ENCODE assay signal across 13 cellular contexts in the genomic region with DNA sequence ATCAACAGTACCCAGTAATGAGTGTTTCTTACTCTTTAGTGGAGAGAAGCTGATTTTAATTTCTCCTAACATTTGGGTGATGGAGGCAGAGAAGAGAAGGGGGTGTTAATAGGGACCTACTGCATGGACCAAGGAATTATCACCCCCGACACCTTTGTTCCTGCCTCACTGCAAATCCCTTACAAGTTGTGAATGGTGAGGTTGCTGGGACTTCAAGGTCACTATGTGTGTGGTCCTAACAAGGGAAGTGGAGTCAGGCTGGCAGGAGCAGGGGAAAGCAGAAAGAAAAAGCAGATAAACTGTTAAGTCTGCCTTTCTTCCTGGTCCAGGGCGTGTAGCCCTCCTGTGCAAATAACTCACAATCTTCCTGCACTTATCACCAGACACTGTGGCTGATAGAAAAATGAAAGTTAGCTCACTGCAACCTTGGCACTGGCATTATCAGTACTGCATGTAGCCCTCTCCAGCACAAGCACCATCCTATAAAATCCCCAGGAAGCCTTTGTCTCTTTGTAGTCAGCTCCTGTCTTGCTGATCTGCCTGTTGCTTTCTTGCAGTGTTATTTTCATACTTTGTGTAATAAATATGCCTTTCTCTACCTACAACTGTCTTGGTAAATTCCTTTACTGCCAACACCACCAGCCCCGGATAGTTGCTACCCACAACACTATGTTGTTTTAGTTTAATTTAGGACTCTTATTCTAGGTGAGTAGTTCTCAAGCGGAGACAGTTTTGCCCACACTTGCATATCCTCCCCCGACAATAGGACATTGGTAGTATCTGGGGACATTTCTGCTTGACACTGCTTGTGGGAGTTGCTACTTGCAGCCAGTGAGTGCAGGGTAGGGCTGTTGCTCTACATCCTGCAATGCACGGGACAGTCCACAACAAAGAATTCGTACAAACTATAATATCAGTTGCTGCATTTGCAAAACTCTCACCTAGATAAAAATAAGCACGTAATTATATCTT.
DNase-seq lines count a peak whose midpoint lies in the region; ATAC-seq and TF ChIP-seq lines count a peak whose summit lies in the region.
"Had no signal": no experiment of that assay in that cellular context is flagged by ENCODE, and none has a peak within 500 bp of the region (broad histone marks: within the 10 kb centered on the region; RNA-seq: fewer than 3 reads in every experiment).

No MANE protein-coding gene starts in this region.

- H3K27me3 ChIP-seq in A673 (replicated peaks; ENCODE audit: insufficient read depth, low read depth, low read length, poor library complexity) = no peaks in the 10 kb centered on the region
- H3K27me3 ChIP-seq in heart left ventricle = no peaks in the 10 kb centered on the region
- H3K27me3 ChIP-seq in thyroid gland = no peaks in the 10 kb centered on the region

- CTCF ChIA-PET in A673 (lab: Charles Lee) = no interaction called here
- CTCF ChIA-PET in RWPE1 (lab: Yijun Ruan, JAX) = interaction anchor here (1.1 kb wide), 1 partner anchor 914 kb away, joined by 4 read pairs; no protein-coding TSS in a partner anchor

- no peak overlapping the region for H3K27ac ChIP-seq in A673 (ENCODE audit: low read depth, low read length, poor library complexity, severe bottlenecking)
- peak overlapping the region; percentile 67; the same call in 1 of the 2 replicates for H3K27ac ChIP-seq in RWPE1
- peak overlapping the region in 11 of 12 donors; percentile 9 to 71 (median 52) for H3K27ac ChIP-seq in heart left ventricle
- H3K27ac ChIP-seq in thyroid gland = peak overlapping the region in 1 of 3 donors; percentile 53

- H3K4me3 Mint-ChIP-seq in nephron progenitor cell = no peak overlapping the region
- H3K4me3 Mint-ChIP-seq: central memory CD8-positive, alpha-beta T cell; IgD-negative memory B cell had no signal

- BruUV-seq in A673 (replicated peaks; lab: Mats Ljungman, UMichigan) = no TSS peak

- intact Hi-C loops in A673 (cut with micrococcal nuclease; ENCODE audit: unreplicated experiment) = loop anchor here (5.0 kb wide), 1 partner anchor 50 kb away; no protein-coding TSS in a partner anchor
- intact Hi-C loops in heart left ventricle (cut with DNase I) = loop anchor here in 2 of 10 donors (10.0 kb wide), 1 partner anchor 112 kb away; no protein-coding TSS in a partner anchor
- intact Hi-C loops in thyroid gland (cut with DNase I) = no loop called here

- TF ChIP-seq POLR2A in heart left ventricle (IDR thresholded peaks at IDR 0.05) (no peak), thyroid gland (IDR thresholded peaks at IDR 0.05) (no peak)

- no peaks in the 10 kb centered on the region for H3K27me3 Mint-ChIP-seq in nephron progenitor cell (ENCODE audit: low read depth, poor library complexity)
- H3K27me3 Mint-ChIP-seq: central memory CD8-positive, alpha-beta T cell; IgD-negative memory B cell had no signal

- 27 to 37% (median 31%) methylated on average over 8 of the region's 8 CpGs for WGBS in heart left ventricle, 4 donors
- 75 to 79% methylated on average over 8 of the region's 8 CpGs for WGBS in thyroid gland, 2 donors

- peaks cover 24% of the 10 kb centered on the region for H3K36me3 Mint-ChIP-seq in nephron progenitor cell (ENCODE audit: low read depth)
- H3K36me3 Mint-ChIP-seq: IgD-negative memory B cell had no signal

- POLR2A ChIA-PET in A673 (lab: Charles Lee; ENCODE audit: low non-redundant PET) (no interaction called here), RWPE1 (lab: Yijun Ruan, JAX; ENCODE audit: low non-redundant PET) (no interaction called here)

- H3K9me3 Mint-ChIP-seq in nephron progenitor cell = peaks cover 17% of the 10 kb centered on the region
- H3K9me3 Mint-ChIP-seq: central memory CD8-positive, alpha-beta T cell; IgD-negative memory B cell had no signal

- H3K9me3 ChIP-seq in A673 (ENCODE audit: low read depth, low read length, poor library complexity, severe bottlenecking) (no peaks in the 10 kb centered on the region), heart left ventricle (no peaks in the 10 kb centered on the region), thyroid gland (no peaks in the 10 kb centered on the region)

- H3K4me1 Mint-ChIP-seq in nephron progenitor cell = peaks cover 25% of the 10 kb centered on the region
- H3K4me1 Mint-ChIP-seq: central memory CD8-positive, alpha-beta T cell had no signal

- ATAC-seq in heart left ventricle = peak; percentile 73 to 83 (median 76)

- H3K27ac Mint-ChIP-seq in nephron progenitor cell = peak overlapping the region; percentile 82
- H3K27ac Mint-ChIP-seq: IgD-negative memory B cell had no signal

- DNase-seq in A673 (ENCODE audit: low spot score) = peak; percentile 55
- no peak for DNase-seq in RWPE1 (ENCODE audit: low spot score)
- DNase-seq in heart left ventricle = peak in 1 of 5 donors; percentile 40
- no peak for DNase-seq in nephron progenitor cell
- DNase-seq in NOMO-1 treated with dmso at 0.1 percent for 144 hours (lab: John Stamatoyannopoulos, UW; ENCODE audit: unreplicated experiment) = no peak
- no peak for DNase-seq in stimulated activated CD4-positive, alpha-beta T cell treated with anti-CD3 and anti-CD28 coated beads, Interleukin-1b, Interleukin-23, amount 100 ng/mL, for 48 hours
- no peak for DNase-seq in thyroid gland
- no peak for DNase-seq in stimulated activated CD8-positive, alpha-beta memory T cell treated with anti-CD3 and anti-CD28 coated beads, Interleukin-4, amount 100 ng/mL, for 48 hours
- DNase-seq: activated CD8-positive, alpha-beta memory T cell treated with anti-CD3 and anti-CD28 coated beads, Interleukin-2, amount 50 U/mL, for 48 hours; GDM1; T-helper 2 cell had no signal

- H3K4me3 ChIP-seq in A673 (ENCODE audit: low read depth, low read length, poor library complexity, severe bottlenecking) = no peak overlapping the region
- H3K4me3 ChIP-seq in heart left ventricle = peak overlapping the region in 4 of 12 donors; percentile 1 to 17 (median 5)
- no peak overlapping the region for H3K4me3 ChIP-seq in thyroid gland (replicated peaks in 1 of 3)

- no peak for TF ChIP-seq CTCF in A673 (conservative IDR thresholded peaks at IDR 0.05; ENCODE audit: low read depth, low read length)
- TF ChIP-seq CTCF in RWPE1 (conservative IDR thresholded peaks at IDR 0.05; ENCODE audit: low read depth) = no peak
- no peak for TF ChIP-seq CTCF in heart left ventricle (IDR thresholded peaks at IDR 0.05)
- no peak for TF ChIP-seq CTCF in nephron progenitor cell (IDR thresholded peaks at IDR 0.05)
- TF ChIP-seq CTCF in thyroid gland (IDR thresholded peaks at IDR 0.05) = no peak

- H3K36me3 ChIP-seq in A673 (ENCODE audit: insufficient read depth, low read length, poor library complexity, severe bottlenecking) (no peaks in the 10 kb centered on the region), heart left ventricle (peaks cover 0 to 25% (median 5%) of the 10 kb centered on the region in 9 donors), thyroid gland (no peaks in the 10 kb centered on the region)

- peaks cover 16% of the 10 kb centered on the region for H3K4me1 ChIP-seq in A673 (ENCODE audit: insufficient read depth, low read length, poor library complexity, severe bottlenecking)
- peaks cover 8 to 67% (median 46%) of the 10 kb centered on the region in 12 donors for H3K4me1 ChIP-seq in heart left ventricle
- H3K4me1 ChIP-seq in thyroid gland = peaks cover 11 to 15% of the 10 kb centered on the region in 2 donors
